Comparison of ENCODE assay signal across 8 cellular contexts in the genomic region with DNA sequence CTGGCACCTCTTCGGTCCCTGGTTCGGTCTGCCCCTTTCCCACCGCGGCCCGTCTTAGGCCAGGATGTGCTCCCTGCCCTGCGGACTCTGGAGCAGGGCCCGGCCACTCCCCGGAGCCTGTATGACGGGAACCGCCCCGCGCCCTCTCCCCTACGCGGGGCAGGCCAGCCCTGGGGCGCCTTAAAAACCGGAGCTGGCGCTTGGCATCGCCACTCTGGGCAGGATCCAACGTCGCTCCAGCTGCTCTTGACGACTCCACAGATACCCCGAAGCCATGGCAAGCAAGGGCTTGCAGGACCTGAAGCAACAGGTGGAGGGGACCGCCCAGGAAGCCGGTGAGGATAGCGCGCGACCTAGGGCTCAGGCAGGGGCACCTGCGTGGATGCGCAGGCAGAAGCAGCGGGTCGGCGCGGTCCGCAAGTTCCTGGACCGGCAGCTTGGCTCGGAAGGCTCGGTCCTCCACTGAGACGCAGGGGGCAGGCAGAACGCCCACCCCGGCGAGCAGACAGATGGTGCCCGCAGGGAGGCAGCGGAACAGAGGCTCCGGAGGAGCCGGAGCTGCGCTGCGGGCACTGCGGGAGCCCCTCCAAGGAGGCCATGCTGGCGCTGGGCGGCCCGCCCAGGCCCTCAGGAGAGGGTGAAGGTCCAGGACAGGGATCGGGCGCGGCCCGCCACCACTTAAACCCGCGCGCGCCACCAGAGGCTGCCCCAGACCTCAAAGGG. TPM values are rescaled to one million over a fixed set of nuclear protein-coding genes. Genes with fewer than 3 reads are reported as not detected.
DNase-seq lines count a peak whose midpoint lies in the region; ATAC-seq and TF ChIP-seq lines count a peak whose summit lies in the region.

A gene (plus strand): TSS at position 212 of the 723 bp plus-strand sequence. CDS start 63 bp downstream, at position 275.

- peak within 1 kb of the TSS; percentile 87 to 90 for H3K9ac ChIP-seq in stomach smooth muscle (ENCODE audit: low read length in 2 of 2)

- H3K27me3 ChIP-seq in ascending aorta (no peaks in the 10 kb centered on the region), stomach smooth muscle (ENCODE audit: control insufficient read depth in 1 of 2, insufficient read depth in 2 of 2, low read length in 2 of 2) (no peaks in the 10 kb centered on the region)

- TF ChIP-seq CTCF in HFF-Myc (IDR thresholded peaks at IDR 0.05; ENCODE audit: low read depth, low read length, missing control alignments) (no peak), ascending aorta (IDR thresholded peaks at IDR 0.05) (no peak)

- intact Hi-C loops in ascending aorta (cut with DNase I): loop anchor here (5.0 kb wide), 1 partner anchor 211 kb away; a partner anchor contains a TSS

- peak within 1 kb of the TSS; percentile 99 to 100 for H3K27ac ChIP-seq in ascending aorta
- peak within 1 kb of the TSS; percentile 97 for H3K27ac ChIP-seq in stomach smooth muscle (ENCODE audit: low read length)

- H3K9me3 ChIP-seq in ascending aorta (no peaks in the 10 kb centered on the region), stomach smooth muscle (ENCODE audit: control insufficient read depth in 2 of 2, low read length in 2 of 2) (no peaks in the 10 kb centered on the region)

- ATAC-seq in HG02840 (IDR thresholded peaks at IDR 0.05; ENCODE audit: low FRiP score, unreplicated experiment) (no peak), HG03571 (IDR thresholded peaks at IDR 0.05; ENCODE audit: unreplicated experiment) (no peak)

- DNase-seq in HFF-Myc (ENCODE audit: extremely low read depth, low read depth) (no peak), ascending aorta (ENCODE audit: low spot score in 2 of 2) (peak in 1 of 2 donors; percentile 85), iPS-NIHi7 (ENCODE audit: extremely low spot score) (peak; percentile 8), OCI-M2 (lab: John Stamatoyannopoulos, UW; ENCODE audit: unreplicated experiment) (no peak), 8988T (no peak)

- no peaks in the 10 kb centered on the region for H3K36me3 ChIP-seq in ascending aorta
- H3K36me3 ChIP-seq in stomach smooth muscle (ENCODE audit: control insufficient read depth in 2 of 2, insufficient read depth in 2 of 2, low read length in 2 of 2): no peaks in the 10 kb centered on the region

- H3K4me1 ChIP-seq in ascending aorta (peaks cover 16 to 50% of the 10 kb centered on the region in 2 donors), stomach smooth muscle (ENCODE audit: control insufficient read depth, insufficient read depth, low read length) (peaks cover 61% of the 10 kb centered on the region)

- H3K4me3 ChIP-seq in HFF-Myc (replicated peaks; ENCODE audit: low read depth, low read length): peak within 1 kb of the TSS; percentile 30
- peak within 1 kb of the TSS; percentile 68 to 79 for H3K4me3 ChIP-seq in ascending aorta
- peak within 1 kb of the TSS; percentile 47 to 82 for H3K4me3 ChIP-seq in stomach smooth muscle (ENCODE audit: low read length in 2 of 2)

RNA-seq across cellular contexts. Expression of the gene that starts here (rescaled TPM):
- total RNA-seq in ascending aorta: 882 TPM
